Comparison of ENCODE assay signal across 17 cellular contexts in genomic region chr17:15236281-15237105, GRCh38. TPM values are rescaled to one million over a fixed set of nuclear protein-coding genes. Genes with fewer than 3 reads are reported as not detected.
A peak's percentile ranks its signal among the peaks of the same experiment; 100 is the strongest.
DNase-seq lines count a peak whose midpoint lies in the region; ATAC-seq and TF ChIP-seq lines count a peak whose summit lies in the region.
"Had no signal": no experiment of that assay in that cellular context is flagged by ENCODE, and none has a peak within 500 bp of the region (broad histone marks: within the 10 kb centered on the region; RNA-seq: fewer than 3 reads in every experiment).

No MANE protein-coding gene starts in this region.

- peak; percentile 36 to 51 for ATAC-seq in activated T-cell treated with anti-CD3 and anti-CD28 coated beads, Interleukin-2, amount 50 U/mL, for 4 hours
- ATAC-seq in upper lobe of right lung: peak; percentile 35
- no peak for ATAC-seq in HG03460 (IDR thresholded peaks at IDR 0.05; ENCODE audit: unreplicated experiment)
- no peak for ATAC-seq in GM18907 (IDR thresholded peaks at IDR 0.05; ENCODE audit: unreplicated experiment)

- no peaks in the 10 kb centered on the region for H3K9me3 Mint-ChIP-seq in activated T-cell treated with anti-CD3 and anti-CD28 coated beads, Interleukin-2, amount 50 U/mL, for 4 hours
- H3K9me3 Mint-ChIP-seq in activated naive CD4-positive, alpha-beta T cell treated with anti-CD3 and anti-CD28 coated beads for 36 hours: no peaks in the 10 kb centered on the region

- DNase-seq in activated T-cell treated with anti-CD3 and anti-CD28 coated beads, Interleukin-2, amount 50 U/mL, for 4 hours: no peak
- DNase-seq in activated T-cell treated with anti-CD3 and anti-CD28 coated beads, Interleukin-2, amount 50 U/mL, for 1 hour: no peak
- DNase-seq in NOMO-1 treated with dmso at 0.1 percent for 144 hours (lab: John Stamatoyannopoulos, UW; ENCODE audit: unreplicated experiment) (peak; percentile 59), fibroblast of mammary gland (ENCODE audit: low read depth) (peak; percentile 47), upper lobe of right lung (no peak)
- no peak for DNase-seq in activated naive CD4-positive, alpha-beta T cell treated with anti-CD3 and anti-CD28 coated beads for 36 hours
- DNase-seq: activated effector memory CD4-positive, alpha-beta T cell treated with anti-CD3 and anti-CD28 coated beads, Interleukin-2, amount 50 U/mL, for 16 hours; central memory CD4-positive, alpha-beta T cell; NCI-H1694; NCI-H526 treated with DMSO at 0.1 percent for 48 hours; nucleus accumbens; transverse colon had no signal

- TF ChIP-seq CTCF in fibroblast of mammary gland (conservative IDR thresholded peaks at IDR 0.05; ENCODE audit: control insufficient read depth, insufficient read depth, low read depth, low read length): no peak
- TF ChIP-seq CTCF in upper lobe of right lung (IDR thresholded peaks at IDR 0.05): no peak

- H3K36me3 ChIP-seq in upper lobe of right lung: peaks cover 89% of the 10 kb centered on the region

- no peak overlapping the region for H3K4me3 Mint-ChIP-seq in activated T-cell treated with anti-CD3 and anti-CD28 coated beads, Interleukin-2, amount 50 U/mL, for 4 hours
- no peak overlapping the region for H3K4me3 Mint-ChIP-seq in activated naive CD4-positive, alpha-beta T cell treated with anti-CD3 and anti-CD28 coated beads for 36 hours

- CTCF ChIA-PET in activated naive CD4-positive, alpha-beta T cell treated with anti-CD3 and anti-CD28 coated beads for 36 hours (lab: Charles Lee): interaction anchor here (0.5 to 1.3 kb wide), 3 partner anchors 11 to 350 kb away, joined by 3 to 4 read pairs (median 3); no protein-coding TSS in a partner anchor

- no peaks in the 10 kb centered on the region for H3K27me3 ChIP-seq in upper lobe of right lung
- H3K27me3 ChIP-seq: transverse colon had no signal

- H3K4me3 ChIP-seq in fibroblast of mammary gland (ENCODE audit: control insufficient read depth, low read depth, low read length): no peak overlapping the region
- no peak overlapping the region for H3K4me3 ChIP-seq in upper lobe of right lung
- H3K4me3 ChIP-seq: SK-N-MC, transverse colon had no signal

- no peaks in the 10 kb centered on the region for H3K36me3 Mint-ChIP-seq in activated T-cell treated with anti-CD3 and anti-CD28 coated beads, Interleukin-2, amount 50 U/mL, for 4 hours (ENCODE audit: insufficient read depth)
- H3K36me3 Mint-ChIP-seq in activated naive CD4-positive, alpha-beta T cell treated with anti-CD3 and anti-CD28 coated beads for 36 hours (ENCODE audit: low read depth): no peaks in the 10 kb centered on the region

- H3K27ac Mint-ChIP-seq in activated naive CD4-positive, alpha-beta T cell treated with anti-CD3 and anti-CD28 coated beads for 36 hours: no peak overlapping the region

- peaks cover 12% of the 10 kb centered on the region for H3K27me3 Mint-ChIP-seq in activated T-cell treated with anti-CD3 and anti-CD28 coated beads, Interleukin-2, amount 50 U/mL, for 4 hours (ENCODE audit: low read depth)
- H3K27me3 Mint-ChIP-seq in activated naive CD4-positive, alpha-beta T cell treated with anti-CD3 and anti-CD28 coated beads for 36 hours (ENCODE audit: low read depth): peaks cover 17% of the 10 kb centered on the region

- no peak overlapping the region for H3K27ac ChIP-seq in upper lobe of right lung
- H3K27ac ChIP-seq: SK-N-MC had no signal

- peaks cover 5% of the 10 kb centered on the region for H3K4me1 Mint-ChIP-seq in activated T-cell treated with anti-CD3 and anti-CD28 coated beads, Interleukin-2, amount 50 U/mL, for 4 hours (ENCODE audit: low read depth)
- peaks cover 3% of the 10 kb centered on the region for H3K4me1 Mint-ChIP-seq in activated naive CD4-positive, alpha-beta T cell treated with anti-CD3 and anti-CD28 coated beads for 36 hours (ENCODE audit: low read depth)

- intact Hi-C loops in upper lobe of right lung (cut with DNase I): no loop called here
- intact Hi-C loops in activated naive CD4-positive, alpha-beta T cell treated with anti-CD3 and anti-CD28 coated beads for 36 hours (cut with micrococcal nuclease): no loop called here

- peaks cover 61% of the 10 kb centered on the region for H3K4me1 ChIP-seq in upper lobe of right lung

- no peaks in the 10 kb centered on the region for H3K9me3 ChIP-seq in upper lobe of right lung
- H3K9me3 ChIP-seq: transverse colon had no signal

RNA-seq across cellular contexts. Expression of gene PMP22, which starts 28.6 kb away (rescaled TPM):
- under 1 TPM in 2 of 3 donors, not detected in 1; 0.32 to 0.41 TPM for total RNA-seq in activated T-cell treated with anti-CD3 and anti-CD28 coated beads, Interleukin-2, amount 50 U/mL, for 4 hours
- total RNA-seq in upper lobe of right lung: 157 TPM
- total RNA-seq in activated naive CD4-positive, alpha-beta T cell treated with anti-CD3 and anti-CD28 coated beads for 36 hours: under 1 TPM in 1 of 2 experiments, not detected in 1; 0.12 TPM
- total RNA-seq: A673, HT-29 had no signal

Comparison
In these comparisons a context has a peak if more than half of its experiments do, and no peak if none do; other contexts are left out.
1. ATAC-seq: peak in activated T-cell treated with anti-CD3 and anti-CD28 coated beads, Interleukin-2, amount 50 U/mL, for 4 hours (2 of 2) and upper lobe of right lung (single experiment); none in HG03460 (single experiment) and GM18907 (single experiment).
2. DNase-seq: peak in NOMO-1 treated with dmso at 0.1 percent for 144 hours (single experiment) and fibroblast of mammary gland (single experiment); none in activated T-cell treated with anti-CD3 and anti-CD28 coated beads, Interleukin-2, amount 50 U/mL, for 4 hours (single experiment), activated T-cell treated with anti-CD3 and anti-CD28 coated beads, Interleukin-2, amount 50 U/mL, for 1 hour (single experiment), upper lobe of right lung (single experiment) and activated naive CD4-positive, alpha-beta T cell treated with anti-CD3 and anti-CD28 coated beads for 36 hours (single experiment).
3. RNA of gene PMP22, which starts 28.6 kb away (total RNA-seq): 157 TPM in upper lobe of right lung (single experiment); 0.32 to 0.41 TPM in activated T-cell treated with anti-CD3 and anti-CD28 coated beads, Interleukin-2, amount 50 U/mL, for 4 hours and 0.12 TPM in activated naive CD4-positive, alpha-beta T cell treated with anti-CD3 and anti-CD28 coated beads for 36 hours; every median in the first group is over 100 times any median in the second.